Comparison of ENCODE assay signal across 1 cellular context in genomic region chr3:53161345-53161819, GRCh38.
A peak's percentile ranks its signal among the peaks of the same experiment; 100 is the strongest.
TF ChIP-seq lines count a peak whose summit lies in the region.

No MANE protein-coding gene starts in this region.

TF ChIP-seq in K562, 482 proteins besides CTCF, POLR2A, EP300 and RAD21 (continued from another document):
- TF ChIP-seq GTF3C2 (IDR thresholded peaks at IDR 0.05; ENCODE audit: borderline replicate concordance, extremely low read depth, insufficient read length) (no peak), CBX3 (IDR thresholded peaks at IDR 0.05; ENCODE audit: borderline replicate concordance in 1 of 2, low read length in 2 of 2) (no peak), ATF7 (IDR thresholded peaks at IDR 0.05) (no peak), L3MBTL2 (IDR thresholded peaks at IDR 0.05) (no peak), CBX8 (IDR thresholded peaks at IDR 0.05; ENCODE audit: borderline replicate concordance, extremely low read depth, low read depth, low read length, poor library complexity, severe bottlenecking) (no peak), ZNF780A (CRISPR knock-in tag; IDR thresholded peaks at IDR 0.05) (no peak), TRIM24 (IDR thresholded peaks at IDR 0.05) (no peak), ZNF197 (CRISPR knock-in tag; IDR thresholded peaks at IDR 0.05; ENCODE audit: low read depth) (no peak), ZBTB1 (CRISPR knock-in tag; IDR thresholded peaks at IDR 0.05; ENCODE audit: borderline replicate concordance, low read depth) (no peak), IRF1 (CRISPR knock-in tag; IDR thresholded peaks at IDR 0.05; ENCODE audit: borderline replicate concordance) (no peak), RBM22 (IDR thresholded peaks at IDR 0.05; ENCODE audit: low read depth, low read length, poor library complexity, severe bottlenecking) (no peak), ETV1 (tag; conservative IDR thresholded peaks at IDR 0.05; ENCODE audit: low read depth) (no peak), FOXK2 (conservative IDR thresholded peaks at IDR 0.05 in 1 of 2, IDR thresholded peaks at IDR 0.05 in 1 of 2; ENCODE audit: low read depth in 2 of 2) (no peak), PTTG1 (tag; IDR thresholded peaks at IDR 0.05; ENCODE audit: low read depth) (no peak), TAF9B (IDR thresholded peaks at IDR 0.05; ENCODE audit: partially characterized antibody) (no peak), E2F6 (IDR thresholded peaks at IDR 0.05; ENCODE audit: borderline replicate concordance in 1 of 2, extremely low read depth in 1 of 2, insufficient read depth in 1 of 2, insufficient read length in 1 of 2, low read depth in 1 of 2, low read length in 1 of 2, poor library complexity in 1 of 2, severe bottlenecking in 1 of 2) (peak in 1 of 2 experiments; percentile 27), MCM5 (IDR thresholded peaks at IDR 0.05; ENCODE audit: low read depth) (no peak), REST (CRISPR knock-in tag; IDR thresholded peaks at IDR 0.05; ENCODE audit: low read depth) (no peak), TRIM25 (IDR thresholded peaks at IDR 0.05; ENCODE audit: borderline replicate concordance) (no peak), POLR2G (IDR thresholded peaks at IDR 0.05; ENCODE audit: low read depth, low read length) (0 out of 2 replicates have a peak, but pooled peaks have one; percentile 2), SLC30A9 (CRISPR knock-in tag; IDR thresholded peaks at IDR 0.05) (no peak), ZBTB43 (CRISPR knock-in tag; IDR thresholded peaks at IDR 0.05) (no peak), KAT2B (IDR thresholded peaks at IDR 0.05; ENCODE audit: low read depth, low read length) (no peak), LCOR (CRISPR knock-in tag; IDR thresholded peaks at IDR 0.05) (no peak), CXXC5 (CRISPR knock-in tag; IDR thresholded peaks at IDR 0.05) (peak; percentile 2; the same call in 1 of the 2 replicates), RFX7 (CRISPR knock-in tag; IDR thresholded peaks at IDR 0.05) (no peak), HDAC2 (IDR thresholded peaks at IDR 0.05) (no peak), KLF6 (CRISPR knock-in tag; IDR thresholded peaks at IDR 0.05; ENCODE audit: borderline replicate concordance) (no peak), ARID3A (IDR thresholded peaks at IDR 0.05; ENCODE audit: borderline replicate concordance, low read depth, low read length) (no peak), TBL1XR1 (IDR thresholded peaks at IDR 0.05; ENCODE audit: low read length in 2 of 2) (no peak), ZBTB7A (IDR thresholded peaks at IDR 0.05; ENCODE audit: borderline replicate concordance, control insufficient read depth, low read depth, low read length) (peak; percentile 51; the same call in 1 of the 2 replicates), TFE3 (CRISPR knock-in tag; IDR thresholded peaks at IDR 0.05) (no peak), ETS2 (tag; IDR thresholded peaks at IDR 0.05; ENCODE audit: borderline replicate concordance, poor library complexity, severe bottlenecking) (no peak), CEBPG (CRISPR knock-in tag; IDR thresholded peaks at IDR 0.05) (no peak), CEBPG (tag; conservative IDR thresholded peaks at IDR 0.05 in 1 of 2, IDR thresholded peaks at IDR 0.05 in 1 of 2) (no peak), SP2 (IDR thresholded peaks at IDR 0.05; ENCODE audit: extremely low read depth, low read depth, low read length, poor library complexity, severe bottlenecking) (no peak), MECOM (CRISPR knock-in tag; IDR thresholded peaks at IDR 0.05) (no peak), ZC3H11A (IDR thresholded peaks at IDR 0.05; ENCODE audit: low read depth, low read length) (no peak)
